ENCODE assay signal across 20 cellular contexts in genomic region chr13:105462981-105463380, GRCh38. TPM values are rescaled to one million over a fixed set of nuclear protein-coding genes. Genes with fewer than 3 reads are reported as not detected.
DNase-seq lines count a peak whose midpoint lies in the region; ATAC-seq and TF ChIP-seq lines count a peak whose summit lies in the region.
"Had no signal": no experiment of that assay in that cellular context is flagged by ENCODE, and none has a peak within 500 bp of the region (broad histone marks: within the 10 kb centered on the region; RNA-seq: fewer than 3 reads in every experiment).

No MANE protein-coding gene starts in this region.

- H3K4me2 ChIP-seq in neural cell (ENCODE audit: low read length) = no peak overlapping the region
- H3K4me2 ChIP-seq: PC-9 had no signal

- no peak for TF ChIP-seq CTCF in astrocyte of the cerebellum (IDR thresholded peaks at IDR 0.05; ENCODE audit: low read depth, low read length, missing control alignments)
- TF ChIP-seq CTCF in fibroblast of the aortic adventitia (IDR thresholded peaks at IDR 0.05; ENCODE audit: insufficient read depth, low read length) = no peak
- TF ChIP-seq CTCF in neural cell (IDR thresholded peaks at IDR 0.05; ENCODE audit: poor library complexity, severe bottlenecking) = no peak

- no peak overlapping the region for H3K9ac ChIP-seq in neural cell (ENCODE audit: low read length)

- no peaks in the 10 kb centered on the region for H3K9me3 Mint-ChIP-seq in activated naive CD4-positive, alpha-beta T cell treated with anti-CD3 and anti-CD28 coated beads for 36 hours

- intact Hi-C loops in activated naive CD4-positive, alpha-beta T cell treated with anti-CD3 and anti-CD28 coated beads for 36 hours (cut with micrococcal nuclease) = no loop called here

- TF ChIP-seq EP300 in neural cell (conservative IDR thresholded peaks at IDR 0.05; ENCODE audit: poor library complexity, severe bottlenecking) = no peak

- no peaks in the 10 kb centered on the region for H3K9me2 ChIP-seq in neural cell (ENCODE audit: insufficient read depth, low read length)

- H3K27me3 ChIP-seq in neural cell (ENCODE audit: insufficient read depth, low read depth, low read length) = no peaks in the 10 kb centered on the region
- H3K27me3 ChIP-seq: SJCRH30 had no signal

- H3K36me3 Mint-ChIP-seq in activated naive CD4-positive, alpha-beta T cell treated with anti-CD3 and anti-CD28 coated beads for 36 hours (ENCODE audit: low read depth) = no peaks in the 10 kb centered on the region

- H3K79me2 ChIP-seq in neural cell (replicated peaks; ENCODE audit: insufficient read depth, low read length) = no peaks in the 10 kb centered on the region

- no peaks in the 10 kb centered on the region for H3F3A ChIP-seq in neural cell (ENCODE audit: insufficient read depth, low read length, poor library complexity, severe bottlenecking)

- CTCF ChIA-PET in activated naive CD4-positive, alpha-beta T cell treated with anti-CD3 and anti-CD28 coated beads for 36 hours (lab: Charles Lee) = no interaction called here

- in situ Hi-C loops in astrocyte of the cerebellum (cut with HindIII; ENCODE audit: low sequenced_read_pairs) = no loop called here

- no peaks in the 10 kb centered on the region for H4K20me1 ChIP-seq in neural cell (ENCODE audit: insufficient read depth)

- no peak overlapping the region for H2AFZ ChIP-seq in neural cell (ENCODE audit: low read depth, low read length)

- H3K9me3 ChIP-seq in neural cell (ENCODE audit: low read length) = no peaks in the 10 kb centered on the region
- H3K9me3 ChIP-seq: Caco-2, SJCRH30 had no signal

- no peaks in the 10 kb centered on the region for H3K4me1 Mint-ChIP-seq in activated naive CD4-positive, alpha-beta T cell treated with anti-CD3 and anti-CD28 coated beads for 36 hours (ENCODE audit: low read depth)

- H3K27ac Mint-ChIP-seq in activated naive CD4-positive, alpha-beta T cell treated with anti-CD3 and anti-CD28 coated beads for 36 hours = no peak overlapping the region

- H3K4me3 Mint-ChIP-seq in activated naive CD4-positive, alpha-beta T cell treated with anti-CD3 and anti-CD28 coated beads for 36 hours = no peak overlapping the region

- ATAC-seq in HG03432 (IDR thresholded peaks at IDR 0.05; ENCODE audit: unreplicated experiment) = no peak
- ATAC-seq: K562 had no signal

- no peak overlapping the region for H3K4me3 ChIP-seq in astrocyte of the cerebellum (ENCODE audit: low read depth, low read length)
- H3K4me3 ChIP-seq in fibroblast of the aortic adventitia (ENCODE audit: low read depth, low read length) = no peak overlapping the region
- no peak overlapping the region for H3K4me3 ChIP-seq in neural cell (ENCODE audit: low read length)
- H3K4me3 ChIP-seq: K562, PC-9, SJCRH30 had no signal

- H3K27ac ChIP-seq in neural cell (ENCODE audit: low read length) = peak overlapping the region; percentile 46
- H3K27ac ChIP-seq: PC-9, SJCRH30 had no signal

- TF ChIP-seq RAD21 in neural cell (conservative IDR thresholded peaks at IDR 0.05) = no peak

- H3K27me3 Mint-ChIP-seq in activated naive CD4-positive, alpha-beta T cell treated with anti-CD3 and anti-CD28 coated beads for 36 hours (ENCODE audit: low read depth) = no peaks in the 10 kb centered on the region

- peak; percentile 41 for DNase-seq in M059J (ENCODE audit: low read depth)
- peak; percentile 18 for DNase-seq in astrocyte of the cerebellum (ENCODE audit: low read depth)
- peak; percentile 1 for DNase-seq in fibroblast of the aortic adventitia (ENCODE audit: low read depth)
- DNase-seq in activated CD4-positive, alpha-beta T cell treated with anti-CD3 and anti-CD28 coated beads, Interleukin-2, amount 50 U/mL, for 4 hours = no peak
- no peak for DNase-seq in activated naive CD4-positive, alpha-beta T cell treated with anti-CD3 and anti-CD28 coated beads for 36 hours
- DNase-seq in amniotic stem cell (lab: John Stamatoyannopoulos, UW) = no peak
- DNase-seq: Caco-2, DMS153, EL, H7, NCI-H1417 treated with DMSO at 0.1 percent for 48 hours, NCI-H1930, NCI-H2171, NCI-H748 treated with DMSO at 0.1 percent for 48 hours, PC-9, SJCRH30 had no signal

- no peaks in the 10 kb centered on the region for H3K36me3 ChIP-seq in neural cell (ENCODE audit: insufficient read depth, low read length)
- H3K36me3 ChIP-seq: SJCRH30 had no signal

TF ChIP-seq in neural cell, 6 proteins besides CTCF, POLR2A, EP300 and RAD21:
- TF ChIP-seq MXI1 (conservative IDR thresholded peaks at IDR 0.05; ENCODE audit: poor library complexity, severe bottlenecking) (no peak), TAF1 (IDR thresholded peaks at IDR 0.05; ENCODE audit: low read depth) (no peak), EZH2 (IDR thresholded peaks at IDR 0.05; ENCODE audit: borderline replicate concordance, insufficient read depth, low read length, poor library complexity, severe bottlenecking) (no peak), SMC3 (conservative IDR thresholded peaks at IDR 0.05; ENCODE audit: poor library complexity) (no peak), POLR2AphosphoS5 (IDR thresholded peaks at IDR 0.05) (no peak)
- TF ChIP-seq, protein P1, sequence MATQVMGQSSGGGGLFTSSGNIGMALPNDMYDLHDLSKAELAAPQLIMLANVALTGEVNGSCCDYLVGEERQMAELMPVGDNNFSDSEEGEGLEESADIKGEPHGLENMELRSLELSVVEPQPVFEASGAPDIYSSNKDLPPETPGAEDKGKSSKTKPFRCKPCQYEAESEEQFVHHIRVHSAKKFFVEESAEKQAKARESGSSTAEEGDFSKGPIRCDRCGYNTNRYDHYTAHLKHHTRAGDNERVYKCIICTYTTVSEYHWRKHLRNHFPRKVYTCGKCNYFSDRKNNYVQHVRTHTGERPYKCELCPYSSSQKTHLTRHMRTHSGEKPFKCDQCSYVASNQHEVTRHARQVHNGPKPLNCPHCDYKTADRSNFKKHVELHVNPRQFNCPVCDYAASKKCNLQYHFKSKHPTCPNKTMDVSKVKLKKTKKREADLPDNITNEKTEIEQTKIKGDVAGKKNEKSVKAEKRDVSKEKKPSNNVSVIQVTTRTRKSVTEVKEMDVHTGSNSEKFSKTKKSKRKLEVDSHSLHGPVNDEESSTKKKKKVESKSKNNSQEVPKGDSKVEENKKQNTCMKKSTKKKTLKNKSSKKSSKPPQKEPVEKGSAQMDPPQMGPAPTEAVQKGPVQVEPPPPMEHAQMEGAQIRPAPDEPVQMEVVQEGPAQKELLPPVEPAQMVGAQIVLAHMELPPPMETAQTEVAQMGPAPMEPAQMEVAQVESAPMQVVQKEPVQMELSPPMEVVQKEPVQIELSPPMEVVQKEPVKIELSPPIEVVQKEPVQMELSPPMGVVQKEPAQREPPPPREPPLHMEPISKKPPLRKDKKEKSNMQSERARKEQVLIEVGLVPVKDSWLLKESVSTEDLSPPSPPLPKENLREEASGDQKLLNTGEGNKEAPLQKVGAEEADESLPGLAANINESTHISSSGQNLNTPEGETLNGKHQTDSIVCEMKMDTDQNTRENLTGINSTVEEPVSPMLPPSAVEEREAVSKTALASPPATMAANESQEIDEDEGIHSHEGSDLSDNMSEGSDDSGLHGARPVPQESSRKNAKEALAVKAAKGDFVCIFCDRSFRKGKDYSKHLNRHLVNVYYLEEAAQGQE (IDR thresholded peaks at IDR 0.05; ENCODE audit: borderline replicate concordance) = no peak

RNA-seq across cellular contexts. Expression of gene DAOA, which starts 2.9 kb away (rescaled TPM):
- total RNA-seq in M059J (2014; rRNA removed; shearing (Covaris generic)) = not detected in 2 replicates
- not detected in 2 replicates for total RNA-seq in fibroblast of the aortic adventitia (ENCODE audit: low replicate concordance)
- polyA plus RNA-seq in neural cell = not detected in 2 replicates
- not detected in 2 replicates for polyA minus RNA-seq in neural cell
- not detected for total RNA-seq in activated naive CD4-positive, alpha-beta T cell treated with anti-CD3 and anti-CD28 coated beads for 36 hours
- total RNA-seq: Caco-2, H7, K562, NCI-H460, PC-9, SJCRH30 had no signal
- polyA plus RNA-seq: K562 had no signal

Comparison
In these comparisons a context has a peak if more than half of its experiments do, and no peak if none do; other contexts are left out.
1. DNase-seq: peak in M059J (single experiment), astrocyte of the cerebellum (single experiment) and fibroblast of the aortic adventitia (single experiment); none in activated CD4-positive, alpha-beta T cell treated with anti-CD3 and anti-CD28 coated beads, Interleukin-2, amount 50 U/mL, for 4 hours (0 of 2), activated naive CD4-positive, alpha-beta T cell treated with anti-CD3 and anti-CD28 coated beads for 36 hours (single experiment) and amniotic stem cell (single experiment).